10 cellular contexts compared by ENCODE assay signal in the genomic region with DNA sequence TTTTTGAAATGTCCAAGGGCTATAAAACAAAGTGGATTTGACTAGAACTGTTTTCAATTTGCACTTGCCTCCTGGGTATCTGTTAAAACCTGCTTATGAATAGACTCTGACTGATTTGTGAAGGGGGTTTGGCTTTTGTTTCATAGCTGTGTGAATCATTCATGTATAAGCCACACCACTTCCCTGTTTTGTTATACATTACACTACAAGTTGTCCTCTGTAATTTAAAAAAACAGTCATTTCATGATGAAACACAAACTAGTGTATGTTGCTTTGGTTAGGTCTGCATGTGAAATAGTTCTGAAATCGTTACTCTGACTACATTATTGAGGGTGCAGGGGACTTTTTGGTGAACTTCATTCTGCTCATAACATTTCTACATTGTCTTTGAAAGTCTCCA.
DNase-seq lines count a peak whose midpoint lies in the region; ATAC-seq and FAIRE-seq lines count a peak whose summit lies in the region.
"Had no signal": no experiment of that assay in that cellular context is flagged by ENCODE, and none has a peak within 500 bp of the region (broad histone marks: within the 10 kb centered on the region; RNA-seq: fewer than 3 reads in every experiment).

No MANE protein-coding gene starts in this region.

- no peaks in the 10 kb centered on the region for H3K27me3 ChIP-seq in H7 (ENCODE audit: control insufficient read depth, insufficient read depth, low read length)
- H3K27me3 ChIP-seq: body of pancreas had no signal

- ATAC-seq in HG02798 (IDR thresholded peaks at IDR 0.05; ENCODE audit: poor library complexity, unreplicated experiment) = peak; percentile 92
- ATAC-seq: body of pancreas, SK-N-SH treated with all-trans-retinoic acid at 6 μM for 48 hours had no signal

- no peaks in the 10 kb centered on the region for H3K36me3 ChIP-seq in H7 (replicated peaks; ENCODE audit: control insufficient read depth, insufficient read depth, low read length)

- DNase-seq in GM19239 (ENCODE audit: insufficient read length, low spot score) = peak; percentile 0
- DNase-seq in NCI-H2029 treated with DMSO at 0.1 percent for 48 hours (lab: John Stamatoyannopoulos, UW) = peak; percentile 62
- peak; percentile 15 for DNase-seq in left kidney (ENCODE audit: low read depth, low spot score)
- no peak for DNase-seq in SKM-1 (lab: John Stamatoyannopoulos, UW; ENCODE audit: unreplicated experiment)
- no peak for DNase-seq in H7
- no peak for DNase-seq in KG1 (lab: John Stamatoyannopoulos, UW)
- DNase-seq: body of pancreas had no signal

- H3K4me3 ChIP-seq in H7 (ENCODE audit: insufficient read depth, low read depth, low read length) = no peak overlapping the region
- H3K4me3 ChIP-seq: body of pancreas had no signal

- peak; percentile 21 for FAIRE-seq in GM19239 (lab: Jason Lieb, UNC)
- FAIRE-seq: H1 had no signal

Comparison
In these comparisons a context has a peak if more than half of its experiments do, and no peak if none do; other contexts are left out.
1. DNase-seq: peak in GM19239 (single experiment), NCI-H2029 treated with DMSO at 0.1 percent for 48 hours (single experiment) and left kidney (single experiment); none in SKM-1 (single experiment), H7 (single experiment) and KG1 (single experiment).